ENCODE assay signal across 1 cellular context in the genomic region with DNA sequence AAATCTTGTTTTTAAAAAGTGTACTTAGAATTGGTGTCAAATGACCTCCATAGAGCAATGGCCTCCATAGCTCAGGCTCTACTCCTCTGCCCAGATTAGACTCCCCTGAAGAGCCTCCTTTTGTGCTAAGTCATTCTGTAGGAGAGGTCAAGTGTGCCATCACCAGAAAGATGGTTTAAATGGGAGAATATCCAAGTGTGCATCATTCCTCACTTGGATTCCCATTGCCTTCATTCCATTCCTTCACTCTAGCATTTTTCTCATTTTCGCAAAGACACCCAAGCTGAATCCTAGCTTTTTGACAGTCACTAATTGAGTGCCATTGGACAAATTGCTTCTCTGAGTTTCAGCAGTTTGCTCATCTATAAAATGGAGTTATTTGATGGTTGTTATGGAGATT.
A peak's percentile ranks its signal among the peaks of the same experiment; 100 is the strongest.
TF ChIP-seq lines count a peak whose summit lies in the region.

No MANE protein-coding gene starts in this region.

TF ChIP-seq in IMR-90, 13 proteins besides CTCF, POLR2A, EP300 and RAD21:
- TF ChIP-seq ELK1 (IDR thresholded peaks at IDR 0.05; ENCODE audit: borderline replicate concordance, low read depth, low read length): no peak
- TF ChIP-seq NFE2L2 (IDR thresholded peaks at IDR 0.05; ENCODE audit: low read depth, low read length): peak; percentile 25; the same call in 1 of the 2 replicates
TF ChIP-seq in IMR-90: peak in this region for 1.
